ENCODE assay signal across 12 cellular contexts in the genomic region with DNA sequence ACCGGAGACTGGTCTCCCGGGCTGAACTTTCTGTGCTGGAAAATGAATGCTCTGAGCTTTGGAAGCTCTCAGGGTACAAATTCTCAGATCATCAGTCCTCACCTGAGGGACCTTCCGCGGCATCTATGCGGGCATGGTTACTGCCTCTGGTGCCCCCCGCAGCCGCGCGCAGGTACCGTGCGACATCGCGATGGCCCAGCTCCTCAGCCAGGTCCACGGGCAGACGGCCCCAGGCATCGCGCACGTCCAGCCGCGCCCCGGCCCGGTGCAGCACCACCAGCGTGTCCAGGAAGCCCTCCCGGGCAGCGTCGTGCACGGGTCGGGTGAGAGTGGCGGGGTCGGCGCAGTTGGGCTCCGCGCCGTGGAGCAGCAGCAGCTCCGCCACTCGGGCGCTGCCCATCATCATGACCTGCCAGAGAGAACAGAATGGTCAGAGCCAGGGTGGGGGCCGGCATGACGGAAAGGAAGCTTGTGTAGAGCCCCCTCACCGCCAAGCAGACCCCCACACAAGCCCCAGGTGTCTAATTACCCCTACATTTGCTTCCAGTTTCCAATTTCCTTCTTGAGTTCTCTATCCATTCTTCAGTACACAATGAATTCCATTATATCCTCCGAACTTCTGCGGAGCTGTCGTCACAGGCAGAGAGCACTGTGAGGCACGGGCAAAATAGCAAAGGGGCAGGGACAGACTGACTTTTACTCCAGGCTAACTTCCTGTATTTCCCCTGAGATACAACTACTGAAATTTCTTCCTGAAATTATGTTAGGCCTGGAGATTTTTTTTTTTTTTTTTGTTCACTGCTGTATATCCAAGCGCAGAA. TPM values are rescaled to one million over a fixed set of nuclear protein-coding genes. Genes with fewer than 3 reads are reported as not detected.
DNase-seq lines count a peak whose midpoint lies in the region; ATAC-seq lines count a peak whose summit lies in the region.
"Had no signal": no experiment of that assay in that cellular context is flagged by ENCODE, and none has a peak within 500 bp of the region (broad histone marks: within the 10 kb centered on the region; RNA-seq: fewer than 3 reads in every experiment).

No MANE protein-coding gene starts in this region.

- H3K9me3 Mint-ChIP-seq in IgD-negative memory B cell (peaks cover 4 to 33% (median 14%) of the 10 kb centered on the region in 3 donors), naive B cell (peaks cover 6 to 57% (median 39%) of the 10 kb centered on the region in 7 donors)
- no peaks in the 10 kb centered on the region for H3K9me3 Mint-ChIP-seq in dendritic cell treated with granulocyte-macrophage colony-stimulating factor and Interleukin-4, amounts not matched to agents 40 ng/mL and 50 ng/mL, for 4 days

- ATAC-seq in naive B cell (ENCODE audit: low read depth in 2 of 2) (no peak), GM21723 (IDR thresholded peaks at IDR 0.05; ENCODE audit: unreplicated experiment) (no peak)
- ATAC-seq: activated T-cell treated with anti-CD3 and anti-CD28 coated beads, Interleukin-2, amount 50 U/mL, for 72 hours; SK-N-SH treated with all-trans-retinoic acid at 6 μM for 48 hours; upper lobe of right lung had no signal

- H3K27me3 Mint-ChIP-seq in IgD-negative memory B cell (peaks cover 82% of the 10 kb centered on the region), naive B cell (peaks cover 87 to 89% (median 89%) of the 10 kb centered on the region in 3 donors)
- H3K27me3 Mint-ChIP-seq in dendritic cell treated with granulocyte-macrophage colony-stimulating factor and Interleukin-4, amounts not matched to agents 40 ng/mL and 50 ng/mL, for 4 days: peaks cover 92% of the 10 kb centered on the region

- intact Hi-C loops in dendritic cell treated with granulocyte-macrophage colony-stimulating factor and Interleukin-4, amounts not matched to agents 40 ng/mL and 50 ng/mL, for 4 days (cut with micrococcal nuclease): loop anchor here (5.0 kb wide), 1 partner anchor 36 kb away; a partner anchor contains a TSS

- H3K4me3 Mint-ChIP-seq in IgD-negative memory B cell (peak overlapping the region in 3 of 4 donors; percentile 5 to 79 (median 51)), naive B cell (peak overlapping the region in 5 of 8 donors; percentile 41 to 87 (median 64))
- H3K4me3 Mint-ChIP-seq in dendritic cell treated with granulocyte-macrophage colony-stimulating factor and Interleukin-4, amounts not matched to agents 40 ng/mL and 50 ng/mL, for 4 days: peak overlapping the region; percentile 24
- H3K4me3 Mint-ChIP-seq: activated T-cell treated with anti-CD3 and anti-CD28 coated beads, Interleukin-2, amount 50 U/mL, for 72 hours had no signal

- H3K4me1 Mint-ChIP-seq in IgD-negative memory B cell (peaks cover 18 to 30% (median 19%) of the 10 kb centered on the region in 3 donors), naive B cell (peaks cover 27 to 45% (median 43%) of the 10 kb centered on the region in 3 donors)
- H3K4me1 Mint-ChIP-seq in dendritic cell treated with granulocyte-macrophage colony-stimulating factor and Interleukin-4, amounts not matched to agents 40 ng/mL and 50 ng/mL, for 4 days (ENCODE audit: low read depth): peaks cover 80% of the 10 kb centered on the region

- DNase-seq in ELF-1 (ENCODE audit: low read depth, low spot score) (peak; percentile 15), naive B cell (no peak), midbrain (lab: John Stamatoyannopoulos, UW) (no peak), NOMO-1 treated with dmso at 0.1 percent for 144 hours (lab: John Stamatoyannopoulos, UW; ENCODE audit: unreplicated experiment) (no peak)
- DNase-seq: activated T-cell treated with anti-CD3 and anti-CD28 coated beads, Interleukin-2, amount 50 U/mL, for 72 hours; BE2C; DND-41; upper lobe of right lung had no signal

- H3K36me3 Mint-ChIP-seq in IgD-negative memory B cell: peaks cover 2% of the 10 kb centered on the region
- H3K36me3 Mint-ChIP-seq in dendritic cell treated with granulocyte-macrophage colony-stimulating factor and Interleukin-4, amounts not matched to agents 40 ng/mL and 50 ng/mL, for 4 days (ENCODE audit: low read depth): no peaks in the 10 kb centered on the region
- H3K36me3 Mint-ChIP-seq in naive B cell: peaks cover 13 to 46% of the 10 kb centered on the region in 2 donors

- H3K27ac Mint-ChIP-seq in IgD-negative memory B cell (peak overlapping the region; percentile 0 to 93 (median 88)), naive B cell (peak overlapping the region in 4 of 6 donors; percentile 7 to 97 (median 89))
- no peak overlapping the region for H3K27ac Mint-ChIP-seq in dendritic cell treated with granulocyte-macrophage colony-stimulating factor and Interleukin-4, amounts not matched to agents 40 ng/mL and 50 ng/mL, for 4 days
- H3K27ac Mint-ChIP-seq: activated T-cell treated with anti-CD3 and anti-CD28 coated beads, Interleukin-2, amount 50 U/mL, for 72 hours had no signal

RNA-seq across cellular contexts. Expression of a gene that starts 23.2 kb away (rescaled TPM):
- polyA plus RNA-seq in IgD-negative memory B cell (13.9 TPM), naive B cell (ENCODE audit: low read depth in 6 of 6) (1 to 10 TPM; 1.3 to 5.6 (median 4.6) TPM)

RNA-seq across cellular contexts. Expression of a gene that starts 23.6 kb away (rescaled TPM):
- polyA plus RNA-seq in IgD-negative memory B cell: not detected
- 1 to 10 TPM in 1 of 6 donors, under 1 TPM in 3, not detected in 2; 0.48 to 1.2 (median 0.76) TPM for polyA plus RNA-seq in naive B cell (ENCODE audit: low read depth in 6 of 6)

RNA-seq across cellular contexts. Expression of a gene that starts 38.1 kb away (rescaled TPM):
- polyA plus RNA-seq in IgD-negative memory B cell (0.23 TPM), naive B cell (ENCODE audit: low read depth in 6 of 6) (under 1 TPM in 5 of 6 donors, not detected in 1; 0.25 to 0.90 (median 0.43) TPM)
